In genomic region chr5:156681276-156681675, GRCh38 we compare ENCODE assay signal across 29 cellular contexts.
"Had no signal": no experiment of that assay in that cellular context is flagged by ENCODE, and none has a peak within 500 bp of the region (broad histone marks: within the 10 kb centered on the region; RNA-seq: fewer than 3 reads in every experiment).

No MANE protein-coding gene starts in this region.

- H3K9me3 ChIP-seq: adrenal gland, breast epithelium had no signal

- ATAC-seq: activated CD4-positive, alpha-beta T cell treated with anti-CD3 and anti-CD28 coated beads for 36 hours; activated T-cell treated with anti-CD3 and anti-CD28 coated beads, Interleukin-2, amount 50 U/mL, for 72 hours; Panc1; Right ventricle myocardium inferior had no signal

- H3K27ac Mint-ChIP-seq: activated CD4-positive, alpha-beta memory T cell treated with anti-CD3 and anti-CD28 coated beads, Interleukin-2, amount 10 ng/mL, durations not matched to agents 7 days and 5 days; activated CD4-positive, alpha-beta T cell treated with anti-CD3 and anti-CD28 coated beads for 36 hours; activated naive CD4-positive, alpha-beta T cell treated with anti-CD3 and anti-CD28 coated beads, Interleukin-2, amount 10 ng/mL, durations not matched to agents 7 days and 5 days; activated naive CD8-positive, alpha-beta T cell treated with anti-CD3 and anti-CD28 coated beads, Interleukin-2, amount 10 ng/mL, durations not matched to agents 7 days and 5 days; activated T-cell treated with anti-CD3 and anti-CD28 coated beads, Interleukin-2, amount 50 U/mL, for 72 hours; activated T-helper 2 cell treated with anti-CD3 and anti-CD28 coated beads, Interferon-gamma antibody, Interleukin-2, Interleukin-4, amounts not matched to agents 10 μg/mL and 5 μg/mL and 100 μg/mL, durations not matched to agents 14 hours and 24 hours and 36 hours had no signal

- DNase-seq: activated CD4-positive, alpha-beta memory T cell treated with anti-CD3 and anti-CD28 coated beads, Interleukin-2, amount 10 ng/mL, durations not matched to agents 7 days and 5 days; activated CD4-positive, alpha-beta T cell treated with anti-CD3 and anti-CD28 coated beads for 36 hours; activated CD4-positive, alpha-beta T cell treated with anti-CD3 and anti-CD28 coated beads, Interleukin-2, amount 50 U/mL, for 1 hour; activated CD4-positive, CD25-positive, alpha-beta regulatory T cell; activated CD8-positive, alpha-beta memory T cell treated with anti-CD3 and anti-CD28 coated beads, Interleukin-2, amount 50 U/mL, for 4 hours; activated gamma-delta T cell treated with Interleukin-2 at 50 U/mL for 16 hours; activated naive CD4-positive, alpha-beta T cell treated with anti-CD3 and anti-CD28 coated beads, Interleukin-2, amount 10 ng/mL, durations not matched to agents 7 days and 5 days; activated naive CD8-positive, alpha-beta T cell treated with anti-CD3 and anti-CD28 coated beads, Interleukin-2, amount 10 ng/mL, durations not matched to agents 7 days and 5 days; activated T-cell treated with anti-CD3 and anti-CD28 coated beads, Interleukin-2, amount 50 U/mL, for 72 hours; adrenal gland; KBM-7; MV-4-11; NCI-H1092 treated with DMSO at 0.1 percent for 48 hours; NCI-H1417 treated with DMSO at 0.1 percent for 48 hours; NCI-H1694; NCI-H2029 treated with DMSO at 0.1 percent for 48 hours; NCI-H345; NCI-H510A treated with DMSO at 0.1 percent for 48 hours; NCI-H69; NK-92 treated with Interleukin-12 subunit alpha and Interleukin-12 subunit beta, amount 100 ng/mL, for 24 hours; OCI-M1; RPMI8226; T-helper 1 cell had no signal

- H3K36me3 ChIP-seq: adrenal gland, breast epithelium had no signal

- H3K9me3 Mint-ChIP-seq: activated CD4-positive, alpha-beta memory T cell treated with anti-CD3 and anti-CD28 coated beads, Interleukin-2, amount 10 ng/mL, durations not matched to agents 7 days and 5 days; activated naive CD4-positive, alpha-beta T cell treated with anti-CD3 and anti-CD28 coated beads, Interleukin-2, amount 10 ng/mL, durations not matched to agents 7 days and 5 days; activated naive CD8-positive, alpha-beta T cell treated with anti-CD3 and anti-CD28 coated beads, Interleukin-2, amount 10 ng/mL, durations not matched to agents 7 days and 5 days; activated T-cell treated with anti-CD3 and anti-CD28 coated beads, Interleukin-2, amount 50 U/mL, for 72 hours; activated T-helper 2 cell treated with anti-CD3 and anti-CD28 coated beads, Interferon-gamma antibody, Interleukin-2, Interleukin-4, amounts not matched to agents 10 μg/mL and 5 μg/mL and 100 μg/mL, durations not matched to agents 14 hours and 24 hours and 36 hours had no signal

- H3K27me3 ChIP-seq: adrenal gland, breast epithelium had no signal

- H3K4me3 Mint-ChIP-seq: activated CD4-positive, alpha-beta memory T cell treated with anti-CD3 and anti-CD28 coated beads, Interleukin-2, amount 10 ng/mL, durations not matched to agents 7 days and 5 days; activated CD4-positive, alpha-beta T cell treated with anti-CD3 and anti-CD28 coated beads for 36 hours; activated naive CD4-positive, alpha-beta T cell treated with anti-CD3 and anti-CD28 coated beads, Interleukin-2, amount 10 ng/mL, durations not matched to agents 7 days and 5 days; activated naive CD8-positive, alpha-beta T cell treated with anti-CD3 and anti-CD28 coated beads, Interleukin-2, amount 10 ng/mL, durations not matched to agents 7 days and 5 days; activated T-cell treated with anti-CD3 and anti-CD28 coated beads, Interleukin-2, amount 50 U/mL, for 72 hours had no signal

- H3K4me3 ChIP-seq: adrenal gland, breast epithelium, SK-N-MC had no signal

- H3K4me1 ChIP-seq: adrenal gland, breast epithelium had no signal

- H3K27ac ChIP-seq: adrenal gland, breast epithelium, SK-N-MC, VCaP had no signal

- H3K4me1 Mint-ChIP-seq: activated CD4-positive, alpha-beta memory T cell treated with anti-CD3 and anti-CD28 coated beads, Interleukin-2, amount 10 ng/mL, durations not matched to agents 7 days and 5 days; activated CD4-positive, alpha-beta T cell treated with anti-CD3 and anti-CD28 coated beads for 36 hours; activated naive CD8-positive, alpha-beta T cell treated with anti-CD3 and anti-CD28 coated beads, Interleukin-2, amount 10 ng/mL, durations not matched to agents 7 days and 5 days had no signal

- H3K36me3 Mint-ChIP-seq: activated naive CD4-positive, alpha-beta T cell treated with anti-CD3 and anti-CD28 coated beads, Interleukin-2, amount 10 ng/mL, durations not matched to agents 7 days and 5 days; activated naive CD8-positive, alpha-beta T cell treated with anti-CD3 and anti-CD28 coated beads, Interleukin-2, amount 10 ng/mL, durations not matched to agents 7 days and 5 days had no signal
